Comparison of ENCODE assay signal across 28 cellular contexts in genomic region chr19:42524250-42524649, GRCh38. TPM values are rescaled to one million over a fixed set of nuclear protein-coding genes. Genes with fewer than 3 reads are reported as not detected.
A peak's percentile ranks its signal among the peaks of the same experiment; 100 is the strongest.
DNase-seq lines count a peak whose midpoint lies in the region; ATAC-seq and TF ChIP-seq lines count a peak whose summit lies in the region.
"Had no signal": no experiment of that assay in that cellular context is flagged by ENCODE, and none has a peak within 500 bp of the region (broad histone marks: within the 10 kb centered on the region; RNA-seq: fewer than 3 reads in every experiment).

No MANE protein-coding gene starts in this region.

- CTCF ChIA-PET in activated naive CD4-positive, alpha-beta T cell treated with anti-CD3 and anti-CD28 coated beads, Interleukin-2, amount 10 ng/mL, durations not matched to agents 7 days and 5 days (lab: Charles Lee): interaction anchor here (1.6 kb wide), 1 partner anchor 84 kb away, joined by 5 read pairs; no protein-coding TSS in a partner anchor

- no peak overlapping the region for H3K9ac ChIP-seq in H9 (ENCODE audit: extremely low read depth, insufficient read length, low read length)

- peaks cover 55% of the 10 kb centered on the region for H3K4me1 Mint-ChIP-seq in activated naive CD4-positive, alpha-beta T cell treated with anti-CD3 and anti-CD28 coated beads, Interleukin-2, amount 10 ng/mL, durations not matched to agents 7 days and 5 days
- H3K4me1 Mint-ChIP-seq in H9 (peaks cover 25 to 29% of the 10 kb centered on the region in 2 experiments), memory B cell (peaks cover 48% of the 10 kb centered on the region)
- peaks cover 38 to 50% of the 10 kb centered on the region in 2 donors for H3K4me1 Mint-ChIP-seq in stimulated activated naive B cell treated with anti-CD40 and anti-IgM and Interleukin-4, amounts not matched to agents 10 μg/mL and 1 μg/mL and 100 μg/mL, for 72 hours

- H3K27me3 Mint-ChIP-seq in activated naive CD4-positive, alpha-beta T cell treated with anti-CD3 and anti-CD28 coated beads, Interleukin-2, amount 10 ng/mL, durations not matched to agents 7 days and 5 days: no peaks in the 10 kb centered on the region
- H3K27me3 Mint-ChIP-seq in H9 (ENCODE audit: low read depth) (peaks cover 6% of the 10 kb centered on the region), memory B cell (no peaks in the 10 kb centered on the region)
- no peaks in the 10 kb centered on the region for H3K27me3 Mint-ChIP-seq in stimulated activated naive B cell treated with anti-CD40 and anti-IgM and Interleukin-4, amounts not matched to agents 10 μg/mL and 1 μg/mL and 100 μg/mL, for 72 hours
- H3K27me3 Mint-ChIP-seq: activated CD4-positive, alpha-beta T cell treated with anti-CD3 and anti-CD28 coated beads, Interleukin-2, amount 10 ng/mL, durations not matched to agents 7 days and 5 days had no signal

- no peaks in the 10 kb centered on the region for H3K9me3 ChIP-seq in H9 (ENCODE audit: control insufficient read depth, low read depth, low read length)

- H3K23me2 ChIP-seq in H9 (ENCODE audit: insufficient read length, low read depth, low read length, poor library complexity, severe bottlenecking): no peaks in the 10 kb centered on the region

- H4K8ac ChIP-seq in H9 (replicated peaks; ENCODE audit: insufficient read length, low read depth, low read length): no peak overlapping the region

- H3K4me2 ChIP-seq in H9 (ENCODE audit: insufficient read depth, insufficient read length, low read length): no peak overlapping the region
- H3K4me2 ChIP-seq: PC-9 had no signal

- H3K27me3 ChIP-seq in H9 (ENCODE audit: insufficient read depth, low read length): no peaks in the 10 kb centered on the region

- no peaks in the 10 kb centered on the region for H3K9me3 Mint-ChIP-seq in activated naive CD4-positive, alpha-beta T cell treated with anti-CD3 and anti-CD28 coated beads, Interleukin-2, amount 10 ng/mL, durations not matched to agents 7 days and 5 days
- no peaks in the 10 kb centered on the region for H3K9me3 Mint-ChIP-seq in H9
- no peaks in the 10 kb centered on the region for H3K9me3 Mint-ChIP-seq in memory B cell
- no peaks in the 10 kb centered on the region for H3K9me3 Mint-ChIP-seq in stimulated activated naive B cell treated with anti-CD40 and anti-IgM and Interleukin-4, amounts not matched to agents 10 μg/mL and 1 μg/mL and 100 μg/mL, for 72 hours
- H3K9me3 Mint-ChIP-seq: activated CD4-positive, alpha-beta T cell treated with anti-CD3 and anti-CD28 coated beads, Interleukin-2, amount 10 ng/mL, durations not matched to agents 7 days and 5 days; CD14-positive monocyte; immature natural killer cell had no signal

- H3K18ac ChIP-seq in H9 (ENCODE audit: insufficient read length, low read depth, low read length): no peak overlapping the region

- no peak for ATAC-seq in memory B cell (ENCODE audit: low read depth)
- no peak for ATAC-seq in stimulated activated naive B cell treated with anti-CD40 and anti-IgM and Interleukin-4, amounts not matched to agents 10 μg/mL and 1 μg/mL and 100 μg/mL, for 72 hours (replicated peaks)
- ATAC-seq: left lobe of liver, Right ventricle myocardium inferior, SK-N-SH treated with all-trans-retinoic acid at 6 μM for 48 hours had no signal

- no peak overlapping the region for H2BK5ac ChIP-seq in H9 (ENCODE audit: insufficient read length, low read length)

- no peak overlapping the region for H3K56ac ChIP-seq in H9 (ENCODE audit: insufficient read length, low read depth, low read length)

- no peak for TF ChIP-seq CTCF in H9 (conservative IDR thresholded peaks at IDR 0.05)

- no peak overlapping the region for H4K5ac ChIP-seq in H9 (ENCODE audit: insufficient read length, low read depth, low read length)

- no CpG with 5 or more reads among the region's 5 CpGs for WGBS in H9 (ENCODE audit: extremely low coverage, insufficient read length, low lambda C conversion rate)

- H3K23ac ChIP-seq in H9 (ENCODE audit: insufficient read length, low read depth, low read length): no peak overlapping the region

- no peak overlapping the region for H3T11ph ChIP-seq in H9 (ENCODE audit: low read length)

- no peak for DNase-seq in activated naive CD4-positive, alpha-beta T cell treated with anti-CD3 and anti-CD28 coated beads, Interleukin-2, amount 10 ng/mL, durations not matched to agents 7 days and 5 days
- no peak for DNase-seq in activated naive CD4-positive, alpha-beta T cell (lab: John Stamatoyannopoulos, UW)
- no peak for DNase-seq in H9
- no peak for DNase-seq in memory B cell (ENCODE audit: low spot score in 2 of 2)
- DNase-seq in stimulated activated naive B cell treated with anti-CD40 and anti-IgM and Interleukin-4, amounts not matched to agents 10 μg/mL and 1 μg/mL and 100 μg/mL, for 72 hours: no peak
- DNase-seq in activated CD4-positive, alpha-beta T cell treated with anti-CD3 and anti-CD28 coated beads, Interleukin-2, amount 50 U/mL, for 4 hours: no peak
- DNase-seq in NCI-H524 (lab: John Stamatoyannopoulos, UW): no peak
- DNase-seq: activated CD4-positive, alpha-beta T cell treated with anti-CD3 and anti-CD28 coated beads, Interleukin-2, amount 10 ng/mL, durations not matched to agents 7 days and 5 days; activated naive CD4-positive, alpha-beta T cell treated with Interleukin-2 at 50 U/mL for 16 hours; amniotic stem cell; brain microvascular endothelial cell; hypothalamus; immature natural killer cell; mesendoderm; NCI-H1694 treated with DMSO at 0.1 percent for 48 hours; NCI-H510A; PC-9; stimulated activated CD8-positive, alpha-beta memory T cell treated with anti-CD3 and anti-CD28 coated beads, Interleukin-4, amount 100 ng/mL, for 48 hours; T-helper 9 cell; trophoblast cell had no signal

- no peak overlapping the region for H2AFZ ChIP-seq in H9 (ENCODE audit: low read length)
- H2AFZ ChIP-seq: PC-9 had no signal

- H3K79me2 ChIP-seq in H9 (ENCODE audit: insufficient read depth, low read length): no peaks in the 10 kb centered on the region

- no peaks in the 10 kb centered on the region for H3K79me1 ChIP-seq in H9 (ENCODE audit: insufficient read depth, low read depth, low read length, poor library complexity, severe bottlenecking)

- no peak overlapping the region for H4K91ac ChIP-seq in H9 (ENCODE audit: insufficient read length, low read depth, low read length)

- no peak overlapping the region for H2BK120ac ChIP-seq in H9 (ENCODE audit: low read depth, low read length, poor library complexity, severe bottlenecking)

- no peak overlapping the region for H2BK15ac ChIP-seq in H9 (ENCODE audit: low read depth, low read length)

- no peak overlapping the region for H3K27ac Mint-ChIP-seq in activated naive CD4-positive, alpha-beta T cell treated with anti-CD3 and anti-CD28 coated beads, Interleukin-2, amount 10 ng/mL, durations not matched to agents 7 days and 5 days
- H3K27ac Mint-ChIP-seq in H9 (peak overlapping the region in 2 of 3 experiments; percentile 12 to 72; a peak in 2 of 7 replicates), memory B cell (peak overlapping the region; percentile 7)
- peak overlapping the region; percentile 22 for H3K27ac Mint-ChIP-seq in stimulated activated naive B cell treated with anti-CD40 and anti-IgM and Interleukin-4, amounts not matched to agents 10 μg/mL and 1 μg/mL and 100 μg/mL, for 72 hours
- H3K27ac Mint-ChIP-seq: activated CD4-positive, alpha-beta T cell treated with anti-CD3 and anti-CD28 coated beads, Interleukin-2, amount 10 ng/mL, durations not matched to agents 7 days and 5 days had no signal

- no peak overlapping the region for H2BK20ac ChIP-seq in H9 (ENCODE audit: low read depth, low read length, poor library complexity, severe bottlenecking)

- no peak overlapping the region for H3K14ac ChIP-seq in H9 (ENCODE audit: insufficient read depth, low read length)

- peaks cover 37% of the 10 kb centered on the region for H3K36me3 Mint-ChIP-seq in activated naive CD4-positive, alpha-beta T cell treated with anti-CD3 and anti-CD28 coated beads, Interleukin-2, amount 10 ng/mL, durations not matched to agents 7 days and 5 days
- H3K36me3 Mint-ChIP-seq in H9 (ENCODE audit: insufficient read depth in 1 of 3, low read depth in 3 of 3) (no peaks in the 10 kb centered on the region), memory B cell (peaks cover 6% of the 10 kb centered on the region)
- H3K36me3 Mint-ChIP-seq in stimulated activated naive B cell treated with anti-CD40 and anti-IgM and Interleukin-4, amounts not matched to agents 10 μg/mL and 1 μg/mL and 100 μg/mL, for 72 hours: peaks cover 3 to 8% of the 10 kb centered on the region in 2 donors
- H3K36me3 Mint-ChIP-seq: CD14-positive monocyte, immature natural killer cell had no signal

- H3K4me3 Mint-ChIP-seq in activated naive CD4-positive, alpha-beta T cell treated with anti-CD3 and anti-CD28 coated beads, Interleukin-2, amount 10 ng/mL, durations not matched to agents 7 days and 5 days: peak overlapping the region; percentile 34
- H3K4me3 Mint-ChIP-seq in H9 (no peak overlapping the region), memory B cell (peak overlapping the region; percentile 12)
- no peak overlapping the region for H3K4me3 Mint-ChIP-seq in stimulated activated naive B cell treated with anti-CD40 and anti-IgM and Interleukin-4, amounts not matched to agents 10 μg/mL and 1 μg/mL and 100 μg/mL, for 72 hours
- H3K4me3 Mint-ChIP-seq: activated CD4-positive, alpha-beta T cell treated with anti-CD3 and anti-CD28 coated beads, Interleukin-2, amount 10 ng/mL, durations not matched to agents 7 days and 5 days; CD14-positive monocyte; immature natural killer cell had no signal

- H3K4ac ChIP-seq in H9 (ENCODE audit: low read depth, low read length): no peak overlapping the region

- no peak overlapping the region for H2AK5ac ChIP-seq in H9 (ENCODE audit: insufficient read length, low read length)

- H4K20me1 ChIP-seq in H9 (ENCODE audit: control insufficient read depth, insufficient read depth, insufficient read length): no peaks in the 10 kb centered on the region

- no peak overlapping the region for H3K27ac ChIP-seq in H9 (ENCODE audit: insufficient read length, low read depth, low read length)
- H3K27ac ChIP-seq: brain microvascular endothelial cell, PC-9, skin epidermis had no signal

- H3K4me1 ChIP-seq in H9 (ENCODE audit: insufficient read depth, low read length): peaks cover 3% of the 10 kb centered on the region; the same call in 1 of the 2 replicates

- no peak overlapping the region for H2BK12ac ChIP-seq in H9 (ENCODE audit: insufficient read length, low read depth, low read length)

RNA-seq across cellular contexts. Expression of gene CEACAM1, which starts 4.0 kb away (rescaled TPM):
- 0.94 and 1.5 TPM in 2 replicates for total RNA-seq in H9 (2021)
- total RNA-seq: LHCN-M2, myocyte, osteoblast had no signal

Comparison
In these comparisons a context has a peak if more than half of its experiments do, and no peak if none do; other contexts are left out.
1. H3K4me3 Mint-ChIP-seq: peak in activated naive CD4-positive, alpha-beta T cell treated with anti-CD3 and anti-CD28 coated beads, Interleukin-2, amount 10 ng/mL, durations not matched to agents 7 days and 5 days (single experiment) and memory B cell (single experiment); none in H9 (0 of 2) and stimulated activated naive B cell treated with anti-CD40 and anti-IgM and Interleukin-4, amounts not matched to agents 10 μg/mL and 1 μg/mL and 100 μg/mL, for 72 hours (0 of 2).